In the genomic region with DNA sequence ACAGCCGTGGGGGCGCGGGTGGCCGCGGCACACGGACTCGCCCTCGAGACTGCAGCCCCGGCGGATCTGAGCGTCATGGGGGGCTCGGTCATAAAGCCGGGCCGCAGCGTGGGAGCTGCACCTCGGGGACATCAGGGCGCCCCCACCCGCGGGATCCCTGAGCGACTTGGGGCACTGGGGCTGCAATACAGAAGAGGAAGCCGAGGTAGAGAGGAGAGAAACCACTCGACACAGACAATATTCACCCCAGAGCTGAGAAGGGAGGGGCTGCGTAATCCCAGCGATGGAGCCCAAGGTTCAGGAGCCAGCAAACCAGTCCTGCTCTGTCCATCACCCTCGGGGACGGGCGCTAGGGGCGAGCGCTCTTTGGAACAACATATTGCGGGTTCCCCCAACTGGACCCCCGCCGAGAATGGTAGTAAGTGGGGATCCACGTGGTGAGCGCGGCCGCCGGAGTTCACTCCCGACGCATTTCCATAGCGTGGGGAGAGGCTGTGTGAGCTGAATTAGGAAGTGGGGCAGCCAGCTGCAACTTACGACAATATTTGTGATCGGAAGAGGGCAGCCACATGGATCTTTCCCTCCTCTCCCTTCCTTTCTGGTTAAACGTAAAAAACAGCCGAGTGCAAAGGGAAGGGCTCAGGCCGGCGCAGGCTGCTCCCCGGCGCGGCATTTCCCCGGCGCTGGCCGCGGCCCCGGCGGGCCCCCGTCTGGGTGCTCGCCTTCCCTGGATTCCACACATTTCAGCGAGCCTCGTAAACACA, we compare ENCODE assay signal across 8 cellular contexts. TPM values are rescaled to one million over a fixed set of nuclear protein-coding genes. Genes with fewer than 3 reads are reported as not detected.
DNase-seq lines count a peak whose midpoint lies in the region; FAIRE-seq and TF ChIP-seq lines count a peak whose summit lies in the region.

No MANE protein-coding gene starts in this region.

- peaks cover 37% of the 10 kb centered on the region for H3K4me1 Mint-ChIP-seq in activated CD4-positive, alpha-beta memory T cell treated with anti-CD3 and anti-CD28 coated beads for 36 hours (ENCODE audit: low read depth)

- TF ChIP-seq EP300 in tibial nerve (IDR thresholded peaks at IDR 0.05) = no peak

- peak overlapping the region; percentile 92 to 97 (median 95) for H3K9ac ChIP-seq in BLaER1 treated with 17β-estradiol and CSF1 and Interleukin-3, amounts not matched to agents 10 nM and 100 nM
- peak overlapping the region; percentile 75 for H3K9ac ChIP-seq in endothelial cell of umbilical vein (replicated peaks; ENCODE audit: extremely low read depth, insufficient read depth, low read length)
- H3K9ac ChIP-seq in mucosa of rectum (ENCODE audit: low read depth in 1 of 2, low read length in 2 of 2) = peak overlapping the region; percentile 79 to 86

- peaks cover 19 to 35% (median 31%) of the 10 kb centered on the region in 11 experiments; a peak in 21 of 22 replicates for H4K20me1 ChIP-seq in BLaER1 treated with 17β-estradiol and CSF1 and Interleukin-3, amounts not matched to agents 10 nM and 100 nM
- no peaks in the 10 kb centered on the region for H4K20me1 ChIP-seq in endothelial cell of umbilical vein (replicated peaks; ENCODE audit: control insufficient read depth, extremely low read depth, insufficient read depth, low read length)

- H3K9me3 ChIP-seq in BLaER1 treated with 17β-estradiol and CSF1 and Interleukin-3, amounts not matched to agents 10 nM and 100 nM (replicated peaks in 1 of 11) = no peaks in the 10 kb centered on the region
- H3K9me3 ChIP-seq in endothelial cell of umbilical vein (replicated peaks; ENCODE audit: control insufficient read depth, insufficient read depth, low read length) (no peaks in the 10 kb centered on the region), mucosa of rectum (ENCODE audit: control insufficient read depth in 2 of 2, low read length in 2 of 2) (no peaks in the 10 kb centered on the region), tibial nerve (no peaks in the 10 kb centered on the region)

- H3K9me3 Mint-ChIP-seq in activated CD4-positive, alpha-beta memory T cell treated with anti-CD3 and anti-CD28 coated beads for 36 hours = no peaks in the 10 kb centered on the region

- DNase-seq in NB4 (ENCODE audit: low read depth) (peak; percentile 80), endothelial cell of umbilical vein (ENCODE audit: low read depth, low spot score) (peak; percentile 71), tibial nerve (ENCODE audit: low spot score in 2 of 2) (no peak), hepatic stellate cell (ENCODE audit: low spot score) (no peak)
- DNase-seq in activated CD4-positive, alpha-beta memory T cell treated with anti-CD3 and anti-CD28 coated beads for 36 hours = peak; percentile 36

- no peaks in the 10 kb centered on the region for H3K9me1 ChIP-seq in endothelial cell of umbilical vein (replicated peaks; ENCODE audit: control insufficient read depth, extremely low read depth, insufficient read depth, low read length)

- FAIRE-seq in endothelial cell of umbilical vein (lab: Jason Lieb, UNC) = peak; percentile 26

- 0% methylated on average over 43 to 50 of the region's 59 CpGs for WGBS in tibial nerve, 2 donors

- intact Hi-C loops in activated CD4-positive, alpha-beta memory T cell treated with anti-CD3 and anti-CD28 coated beads for 36 hours (cut with micrococcal nuclease) = loop anchor here (5.0 to 10.0 kb wide), 2 partner anchors 780 to 1342 kb away; a partner anchor contains a TSS
- intact Hi-C loops in endothelial cell of umbilical vein (cut with micrococcal nuclease) = loop anchor here (1.0 to 5.0 kb wide), 8 partner anchors 45 to 555 kb away; a partner anchor contains a TSS

- peak overlapping the region; percentile 84 to 98 (median 95) for H3K27ac ChIP-seq in BLaER1 treated with 17β-estradiol and CSF1 and Interleukin-3, amounts not matched to agents 10 nM and 100 nM
- H3K27ac ChIP-seq in endothelial cell of umbilical vein (ENCODE audit: insufficient read depth, low read depth, low read length) = peak overlapping the region; percentile 75
- H3K27ac ChIP-seq in mucosa of rectum (ENCODE audit: low read depth in 2 of 2, low read length in 2 of 2) = peak overlapping the region; percentile 86
- peak overlapping the region; percentile 86 to 98 (median 88) for H3K27ac ChIP-seq in tibial nerve

- H2AFZ ChIP-seq in endothelial cell of umbilical vein (ENCODE audit: low read depth, low read length) = peak overlapping the region; percentile 74

- peak overlapping the region; percentile 84 to 99 (median 95) for H3K4me2 ChIP-seq in BLaER1 treated with 17β-estradiol and CSF1 and Interleukin-3, amounts not matched to agents 10 nM and 100 nM
- H3K4me2 ChIP-seq in endothelial cell of umbilical vein (ENCODE audit: insufficient read depth, low read length) = peak overlapping the region; percentile 80

- H3K27me3 Mint-ChIP-seq in activated CD4-positive, alpha-beta memory T cell treated with anti-CD3 and anti-CD28 coated beads for 36 hours = peaks cover 24% of the 10 kb centered on the region

- peaks cover 32 to 53% (median 48%) of the 10 kb centered on the region in 10 experiments for H3K4me1 ChIP-seq in BLaER1 treated with 17β-estradiol and CSF1 and Interleukin-3, amounts not matched to agents 10 nM and 100 nM
- peaks cover 17% of the 10 kb centered on the region for H3K4me1 ChIP-seq in endothelial cell of umbilical vein (ENCODE audit: control insufficient read depth, extremely low read depth, insufficient read depth, low read length)
- peaks cover 11 to 15% of the 10 kb centered on the region in 2 donors for H3K4me1 ChIP-seq in mucosa of rectum (ENCODE audit: control insufficient read depth in 2 of 2, insufficient read depth in 2 of 2, low read length in 2 of 2)
- H3K4me1 ChIP-seq in tibial nerve = peaks cover 0 to 46% (median 7%) of the 10 kb centered on the region in 4 donors

- peaks cover 0 to 56% (median 30%) of the 10 kb centered on the region in 11 experiments; a peak in 16 of 22 replicates for H3K27me3 ChIP-seq in BLaER1 treated with 17β-estradiol and CSF1 and Interleukin-3, amounts not matched to agents 10 nM and 100 nM
- H3K27me3 ChIP-seq in endothelial cell of umbilical vein (ENCODE audit: control insufficient read depth in 2 of 2, insufficient read depth in 2 of 2, low read length in 2 of 2) (no peaks in the 10 kb centered on the region), mucosa of rectum (ENCODE audit: control insufficient read depth in 2 of 2, insufficient read depth in 2 of 2, low read length in 2 of 2) (no peaks in the 10 kb centered on the region), tibial nerve (no peaks in the 10 kb centered on the region)

- TF ChIP-seq POLR2A in GM19193 (IDR thresholded peaks at IDR 0.05; ENCODE audit: extremely low read depth, insufficient read depth, insufficient read length) (peak; percentile 4), NB4 (IDR thresholded peaks at IDR 0.05; ENCODE audit: extremely low read depth, insufficient read length) (peak; percentile 5), endothelial cell of umbilical vein (IDR thresholded peaks at IDR 0.05; ENCODE audit: low read depth, low read length) (peak; percentile 64), tibial nerve (IDR thresholded peaks at IDR 0.05) (peak; percentile 37 to 46)

- H3K36me3 ChIP-seq in BLaER1 treated with 17β-estradiol and CSF1 and Interleukin-3, amounts not matched to agents 10 nM and 100 nM = peaks cover 0 to 9% (median 0%) of the 10 kb centered on the region in 11 experiments; a peak in 6 of 22 replicates
- H3K36me3 ChIP-seq in endothelial cell of umbilical vein (ENCODE audit: control insufficient read depth in 2 of 2, extremely low read depth in 1 of 2, insufficient read depth in 2 of 2, low read length in 2 of 2) = no peaks in the 10 kb centered on the region
- no peaks in the 10 kb centered on the region for H3K36me3 ChIP-seq in mucosa of rectum (ENCODE audit: control insufficient read depth in 2 of 2, insufficient read depth in 2 of 2, low read length in 2 of 2)
- H3K36me3 ChIP-seq in tibial nerve = peaks cover 0 to 3% (median 0%) of the 10 kb centered on the region in 3 donors

- no peaks in the 10 kb centered on the region for H3K36me3 Mint-ChIP-seq in activated CD4-positive, alpha-beta memory T cell treated with anti-CD3 and anti-CD28 coated beads for 36 hours

- peak overlapping the region; percentile 91 for H3K4me3 Mint-ChIP-seq in activated CD4-positive, alpha-beta memory T cell treated with anti-CD3 and anti-CD28 coated beads for 36 hours

- BruUV-seq in endothelial cell of umbilical vein (replicated peaks; lab: Mats Ljungman, UMichigan) = no TSS peak

- dilution Hi-C loops in endothelial cell of umbilical vein (cut with MboI; ENCODE audit: extremely low pct_ligation_motif_present, low sequenced_read_pairs) = no loop called here

- POLR2A ChIA-PET in activated CD4-positive, alpha-beta memory T cell treated with anti-CD3 and anti-CD28 coated beads for 36 hours (lab: Charles Lee) = interaction anchor here (1.1 kb wide), 1 partner anchor 12 kb away, joined by 3 read pairs; no protein-coding TSS in a partner anchor
- POLR2A ChIA-PET in endothelial cell of umbilical vein (lab: Charles Lee) = no interaction called here

- no peaks in the 10 kb centered on the region for H3K79me2 ChIP-seq in endothelial cell of umbilical vein (ENCODE audit: control insufficient read depth, insufficient read depth, low read length)

- TF ChIP-seq CTCF in NB4 (IDR thresholded peaks at IDR 0.05; ENCODE audit: low read depth, low read length) = no peak
- TF ChIP-seq CTCF in endothelial cell of umbilical vein (IDR thresholded peaks at IDR 0.05; ENCODE audit: extremely low read depth in 1 of 2, insufficient read depth in 1 of 2, low read depth in 1 of 2, low read length in 2 of 2) = no peak
- no peak for TF ChIP-seq CTCF in tibial nerve (IDR thresholded peaks at IDR 0.05)

- H3K4me3 ChIP-seq in BLaER1 treated with 17β-estradiol and CSF1 and Interleukin-3, amounts not matched to agents 10 nM and 100 nM = peak overlapping the region; percentile 74 to 92 (median 88)
- peak overlapping the region; percentile 73 for H3K4me3 ChIP-seq in NB4 (ENCODE audit: low read depth, low read length)
- H3K4me3 ChIP-seq in endothelial cell of umbilical vein (replicated peaks in 1 of 3; ENCODE audit: insufficient read depth in 1 of 3, low read depth in 1 of 3, low read length in 3 of 3) = peak overlapping the region; percentile 40 to 77 (median 74)
- H3K4me3 ChIP-seq in mucosa of rectum (ENCODE audit: low read length in 2 of 2) = peak overlapping the region; percentile 91 to 93
- H3K4me3 ChIP-seq in tibial nerve = peak overlapping the region; percentile 60 to 95 (median 88)

- CTCF ChIA-PET in activated CD4-positive, alpha-beta memory T cell treated with anti-CD3 and anti-CD28 coated beads for 36 hours (lab: Charles Lee) = no interaction called here
- CTCF ChIA-PET in endothelial cell of umbilical vein (lab: Charles Lee) = interaction anchor here (1.0 to 2.2 kb wide), 5 partner anchors 10 to 712 kb away, joined by 3 to 10 read pairs (median 3); a partner anchor contains a TSS

- peak overlapping the region; percentile 51 for H3K27ac Mint-ChIP-seq in activated CD4-positive, alpha-beta memory T cell treated with anti-CD3 and anti-CD28 coated beads for 36 hours

RNA-seq across cellular contexts. Expression of a gene that starts 9.9 kb away (rescaled TPM):
- 1 to 10 TPM; 3.9 to 6.3 TPM for total RNA-seq in activated CD4-positive, alpha-beta memory T cell treated with anti-CD3 and anti-CD28 coated beads for 36 hours
- total RNA-seq in endothelial cell of umbilical vein = 12.1 and 14.4 TPM in 2 replicates
- polyA plus RNA-seq in endothelial cell of umbilical vein = 3.1 and 3.9 TPM in 2 replicates
- 2.9 and 3.3 TPM in 2 replicates for polyA plus RNA-seq in endothelial cell of umbilical vein (2011; cell fraction: cytosol; rRNA removed)
- polyA plus RNA-seq in endothelial cell of umbilical vein (2011; cell fraction: nucleus; rRNA removed) = 7.7 and 12.7 TPM in 2 replicates
- 3.4 and 6.1 TPM in 2 replicates for polyA plus RNA-seq in endothelial cell of umbilical vein (2012)
- polyA minus RNA-seq in endothelial cell of umbilical vein = 9.7 and 10.4 TPM in 2 replicates
- polyA minus RNA-seq in endothelial cell of umbilical vein (2011; cell fraction: cytosol; rRNA and poly(A)+ RNA removed) = 6.3 TPM
- 15.2 and 16.1 TPM in 2 replicates for polyA minus RNA-seq in endothelial cell of umbilical vein (2011; cell fraction: nucleus; rRNA and poly(A)+ RNA removed)
- total RNA-seq in tibial nerve = 100 to 1,000 TPM in 1 of 4 donors, 10 to 100 TPM in 3; 39.0 to 173 (median 86.6) TPM

Comparison
In these comparisons a context has a peak if more than half of its experiments do, and no peak if none do; other contexts are left out.
1. POLR2A ChIP-seq: peak in every context shown above with its lines; median percentile 64 in endothelial cell of umbilical vein; 42 in tibial nerve; 5 in NB4; 4 in GM19193.
2. DNase-seq: peak in NB4 (single experiment), activated CD4-positive, alpha-beta memory T cell treated with anti-CD3 and anti-CD28 coated beads for 36 hours (single experiment) and endothelial cell of umbilical vein (single experiment); none in tibial nerve (0 of 2) and hepatic stellate cell (single experiment).
3. Peak in every context shown above with its lines, with median percentiles within 50 percentile points of each other: H3K27ac ChIP-seq, H3K4me3 ChIP-seq and H3K9ac ChIP-seq.